8 cellular contexts compared by ENCODE assay signal in genomic region chr1:119885903-119886783, GRCh38. TPM values are rescaled to one million over a fixed set of nuclear protein-coding genes. Genes with fewer than 3 reads are reported as not detected.
DNase-seq lines count a peak whose midpoint lies in the region; ATAC-seq, FAIRE-seq and TF ChIP-seq lines count a peak whose summit lies in the region.

No MANE protein-coding gene starts in this region.

- peak; percentile 91 for ATAC-seq in HepG2

- no peak overlapping the region for H2AFZ ChIP-seq in HepG2 (ENCODE audit: low read length)

- TF ChIP-seq CTCF in GM06990 (IDR thresholded peaks at IDR 0.05; ENCODE audit: insufficient read depth, low read length, poor library complexity, severe bottlenecking) (peak; percentile 84), HepG2 (CRISPR knock-in tag; IDR thresholded peaks at IDR 0.05) (peak; percentile 80)

- intact Hi-C loops in HepG2 (cut with micrococcal nuclease; ENCODE audit: unreplicated experiment) = no loop called here

- H3K79me2 ChIP-seq in HepG2 (ENCODE audit: insufficient read depth, low read length) = no peaks in the 10 kb centered on the region

- H3K4me2 ChIP-seq in HepG2 (ENCODE audit: low read depth, low read length) = no peak overlapping the region

- TF ChIP-seq POLR2A in HepG2 (IDR thresholded peaks at IDR 0.05; ENCODE audit: insufficient read depth in 1 of 2, low read depth in 2 of 2, low read length in 2 of 2) = no peak

- CTCF ChIA-PET in HepG2 (lab: Yijun Ruan, JAX; ENCODE audit: low intra/inter-chr PET ratio, low total read pairs) = interaction anchor here (1.4 to 2.1 kb wide), 2 partner anchors 81 to 142 kb away, joined by 4 to 11 read pairs; no protein-coding TSS in a partner anchor

- H3K27ac ChIP-seq in HepG2 (ENCODE audit: extremely low read length, insufficient read depth, low read length) = no peak overlapping the region

- BruUV-seq in HepG2 (replicated peaks; lab: Mats Ljungman, UMichigan) = no TSS peak

- POLR2A ChIA-PET in HepG2 (lab: Yijun Ruan, JAX) = no interaction called here

- TF ChIP-seq EP300 in Ishikawa (IDR thresholded peaks at IDR 0.05; ENCODE audit: borderline replicate concordance) (no peak), HepG2 (IDR thresholded peaks at IDR 0.05; ENCODE audit: low read depth in 2 of 2, low read length in 2 of 2) (no peak), HepG2 (CRISPR knock-in tag; IDR thresholded peaks at IDR 0.05; ENCODE audit: borderline replicate concordance) (no peak)

- H3K27me3 ChIP-seq in GM06990 (replicated peaks; ENCODE audit: control insufficient read depth, insufficient read depth, low read length) (peaks cover 2% of the 10 kb centered on the region), HepG2 (ENCODE audit: control insufficient read depth in 1 of 2, insufficient read depth in 2 of 2, low read length in 2 of 2) (peaks cover 0 to 9% of the 10 kb centered on the region in 2 experiments; a peak in 3 of 5 replicates)

- H3K9ac ChIP-seq in HepG2 (ENCODE audit: insufficient read depth, low read depth, low read length) = no peak overlapping the region

- H3K4me1 ChIP-seq in HepG2 (ENCODE audit: insufficient read depth, low read length) = no peaks in the 10 kb centered on the region

- WGBS in HepG2 (ENCODE audit: low lambda C conversion rate) = 18% methylated on average over 11 of the region's 11 CpGs

- H4K20me1 ChIP-seq in HepG2 (ENCODE audit: insufficient read depth, low read length) = no peaks in the 10 kb centered on the region

- peak; percentile 83 for TF ChIP-seq RAD21 in Ishikawa (IDR thresholded peaks at IDR 0.05; ENCODE audit: low read depth)
- peak; percentile 43; the same call in 1 of the 2 replicates for TF ChIP-seq RAD21 in HepG2 (CRISPR knock-in tag; IDR thresholded peaks at IDR 0.05)

- H3K9me3 ChIP-seq in HepG2 (ENCODE audit: low read length) = no peaks in the 10 kb centered on the region

- FAIRE-seq in HepG2 (lab: Jason Lieb, UNC) = peak; percentile 80

- no peak for DNase-seq in GM06990 (ENCODE audit: extremely low read depth, insufficient read length)
- peak; percentile 55 for DNase-seq in UCSD-AML1 (lab: John Stamatoyannopoulos, UW; ENCODE audit: unreplicated experiment)
- DNase-seq in T47D (ENCODE audit: low read depth in 1 of 2, low spot score in 1 of 2) = peak; percentile 15 to 72
- DNase-seq in HepG2 (ENCODE audit: low spot score) = peak; percentile 37
- DNase-seq in stimulated activated CD8-positive, alpha-beta memory T cell treated with anti-CD3 and anti-CD28 coated beads, Interleukin-2, amount 100 ng/mL, for 48 hours (ENCODE audit: low read depth in 2 of 2) = peak; percentile 39 to 53
- DNase-seq in LoVo (ENCODE audit: low spot score) = no peak
- no peak for DNase-seq in DMS79 treated with DMSO at 0.1 percent for 48 hours (lab: John Stamatoyannopoulos, UW)

- in situ Hi-C loops in T47D (cut with HindIII; ENCODE audit: low pct_unique_long_range_greater_than_20kb, low sequenced_read_pairs) = no loop called here
- in situ Hi-C loops in HepG2 (cut with HindIII; ENCODE audit: extremely low pct_ligation_motif_present, low pct_unique_long_range_greater_than_20kb) = no loop called here

- H3K36me3 ChIP-seq in GM06990 (ENCODE audit: control insufficient read depth, insufficient read depth, low read length) (no peaks in the 10 kb centered on the region), HepG2 (replicated peaks in 1 of 2; ENCODE audit: control insufficient read depth in 1 of 2, insufficient read depth in 2 of 2, low read length in 2 of 2) (no peaks in the 10 kb centered on the region)

- no peak overlapping the region for H3K4me3 ChIP-seq in GM06990 (replicated peaks; ENCODE audit: low read depth, low read length)
- H3K4me3 ChIP-seq in HepG2 (replicated peaks in 1 of 3; ENCODE audit: insufficient read depth in 1 of 3, low read depth in 2 of 3, low read length in 3 of 3) = no peak overlapping the region

TF ChIP-seq in Ishikawa, 13 proteins besides CTCF, POLR2A, EP300 and RAD21:
- no peak for TF ChIP-seq TCF12 (IDR thresholded peaks at IDR 0.05; ENCODE audit: low read depth)
- TF ChIP-seq EGR1 (IDR thresholded peaks at IDR 0.05) = no peak
- no peak for TF ChIP-seq NFIC (IDR thresholded peaks at IDR 0.05)
- TF ChIP-seq FOXM1 (IDR thresholded peaks at IDR 0.05; ENCODE audit: borderline replicate concordance, low read depth) = no peak
- no peak for TF ChIP-seq MAX (IDR thresholded peaks at IDR 0.05)

TF ChIP-seq in HepG2, 621 proteins besides CTCF, POLR2A, EP300 and RAD21 (continues in another document):
- TF ChIP-seq SMC3 (IDR thresholded peaks at IDR 0.05; ENCODE audit: low read length) = peak; percentile 78
- TF ChIP-seq KLF15 (CRISPR knock-in tag; IDR thresholded peaks at IDR 0.05; ENCODE audit: borderline replicate concordance) = no peak
- no peak for TF ChIP-seq STAT5B (CRISPR knock-in tag; IDR thresholded peaks at IDR 0.05)
- no peak for TF ChIP-seq SP4 (CRISPR knock-in tag; IDR thresholded peaks at IDR 0.05)
- peak; percentile 72 for TF ChIP-seq STAG1 (CRISPR knock-in tag; IDR thresholded peaks at IDR 0.05)
- TF ChIP-seq ZNF367 (CRISPR knock-in tag; IDR thresholded peaks at IDR 0.05; ENCODE audit: borderline replicate concordance) = no peak
- 0 out of 4 replicates have a peak, but pooled peaks of 1 of the 2 experiments have one; percentile 1 for TF ChIP-seq MAFK (conservative IDR thresholded peaks at IDR 0.05 in 1 of 2, IDR thresholded peaks at IDR 0.05 in 1 of 2; ENCODE audit: low read length in 2 of 2)
- no peak for TF ChIP-seq HES4 (CRISPR knock-in tag; IDR thresholded peaks at IDR 0.05; ENCODE audit: borderline replicate concordance)
- TF ChIP-seq SMYD3 (CRISPR knock-in tag; IDR thresholded peaks at IDR 0.05) = no peak
- no peak for TF ChIP-seq ATF1 (CRISPR knock-in tag; IDR thresholded peaks at IDR 0.05)
- no peak for TF ChIP-seq NR0B2 (CRISPR knock-in tag; IDR thresholded peaks at IDR 0.05)
- TF ChIP-seq ATAD3A (CRISPR knock-in tag; IDR thresholded peaks at IDR 0.05) = no peak
- TF ChIP-seq ZBED4 (CRISPR knock-in tag; IDR thresholded peaks at IDR 0.05; ENCODE audit: borderline replicate concordance) = no peak

RNA-seq across cellular contexts. Expression of gene ADAM30, which starts 10.2 kb away (rescaled TPM):
- not detected in 2 replicates for total RNA-seq in HepG2 (2016; rRNA removed; fragmentation: Illumina TruSeq; extraction: Trizol)
- not detected in 2 replicates for total RNA-seq in HepG2 (2016; cell fraction: cytosol; rRNA removed; fragmentation: Illumina TruSeq; extraction: Trizol; ENCODE audit: low read depth)
- total RNA-seq in HepG2 (2016; cell fraction: insoluble cytoplasmic fraction; rRNA removed; fragmentation: Illumina TruSeq; extraction: Trizol) = not detected in 2 replicates
- not detected in 2 replicates for total RNA-seq in HepG2 (2016; cell fraction: membrane; rRNA removed; fragmentation: Illumina TruSeq; extraction: Trizol)
- total RNA-seq in HepG2 (2016; cell fraction: nucleus; rRNA removed; fragmentation: Illumina TruSeq; extraction: Trizol) = not detected in 2 replicates
- not detected in 2 replicates for polyA plus RNA-seq in HepG2 (2011; rRNA removed)
- not detected in 2 replicates for polyA plus RNA-seq in HepG2 (2011; cell fraction: cytosol; rRNA removed)
- not detected in 2 replicates for polyA plus RNA-seq in HepG2 (2011; cell fraction: nucleus; rRNA removed)
- polyA plus RNA-seq in HepG2 (2012) = not detected in 2 replicates
- not detected in 2 replicates for polyA plus RNA-seq in HepG2 (2016; cell fraction: cytosol; fragmentation: Illumina TruSeq; extraction: Trizol; ENCODE audit: low read depth)
- not detected in 2 replicates for polyA plus RNA-seq in HepG2 (2016; cell fraction: insoluble cytoplasmic fraction; fragmentation: Illumina TruSeq; extraction: Trizol; ENCODE audit: low read depth)
- polyA plus RNA-seq in HepG2 (2016; cell fraction: membrane; fragmentation: Illumina TruSeq; extraction: Trizol; ENCODE audit: low read depth) = not detected in 2 replicates
- polyA plus RNA-seq in HepG2 (2016; cell fraction: nucleus; fragmentation: Illumina TruSeq; extraction: Trizol; ENCODE audit: insufficient read depth, low read depth) = not detected in 2 replicates
- polyA minus RNA-seq in HepG2 (2011; rRNA and poly(A)+ RNA removed; ENCODE audit: low replicate concordance) = not detected in 2 replicates
- polyA minus RNA-seq in HepG2 (2011; cell fraction: cytosol; rRNA and poly(A)+ RNA removed) = not detected in 2 replicates
- not detected in 2 replicates for polyA minus RNA-seq in HepG2 (2011; cell fraction: nucleus; rRNA and poly(A)+ RNA removed)

Comparison
In these comparisons a context has a peak if more than half of its experiments do, and no peak if none do; other contexts are left out.
1. DNase-seq: peak in UCSD-AML1 (single experiment), T47D (2 of 2), HepG2 (single experiment) and stimulated activated CD8-positive, alpha-beta memory T cell treated with anti-CD3 and anti-CD28 coated beads, Interleukin-2, amount 100 ng/mL, for 48 hours (2 of 2); none in GM06990 (single experiment), LoVo (single experiment) and DMS79 treated with DMSO at 0.1 percent for 48 hours (single experiment).